10 cellular contexts compared by ENCODE assay signal in the genomic region with DNA sequence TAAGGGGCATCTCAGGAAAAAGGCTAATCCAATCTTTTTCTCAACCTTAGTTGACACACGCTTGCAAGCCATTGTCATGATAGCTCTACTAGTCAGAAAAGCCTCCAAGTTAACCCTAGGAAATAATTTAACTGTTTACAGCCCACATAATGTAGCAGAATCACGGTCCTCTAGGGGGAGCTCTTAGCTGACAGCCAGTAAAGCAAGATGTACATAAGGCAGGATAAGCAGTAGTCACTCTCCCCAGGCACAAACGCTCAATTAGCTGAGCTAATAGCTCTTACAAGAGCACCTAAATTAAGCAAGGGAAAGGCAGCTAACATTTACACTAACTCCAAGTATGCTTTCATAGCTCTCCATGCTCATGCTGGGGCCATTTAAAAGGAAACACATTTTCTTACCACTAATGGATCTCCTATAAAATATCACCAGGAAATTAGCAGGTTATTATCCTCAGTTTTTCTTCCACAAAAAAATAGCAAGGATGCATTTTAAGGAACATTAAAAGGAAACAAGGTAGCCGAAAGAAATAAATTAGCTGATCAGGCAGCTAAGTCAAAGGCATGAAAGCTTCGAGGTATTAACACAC. TPM values are rescaled to one million over a fixed set of nuclear protein-coding genes. Genes with fewer than 3 reads are reported as not detected.
DNase-seq lines count a peak whose midpoint lies in the region; TF ChIP-seq lines count a peak whose summit lies in the region.
"Had no signal": no experiment of that assay in that cellular context is flagged by ENCODE, and none has a peak within 500 bp of the region (broad histone marks: within the 10 kb centered on the region; RNA-seq: fewer than 3 reads in every experiment).

No MANE protein-coding gene starts in this region.

- H3K4me1 Mint-ChIP-seq in activated T-helper 2 cell treated with anti-CD3 and anti-CD28 coated beads, Interferon-gamma antibody, Interleukin-2, Interleukin-4, amounts not matched to agents 10 μg/mL and 5 μg/mL and 100 μg/mL, durations not matched to agents 14 hours and 24 hours and 36 hours (ENCODE audit: low read depth) = no peaks in the 10 kb centered on the region

- peak; percentile 37 for TF ChIP-seq CTCF in GM20000 (IDR thresholded peaks at IDR 0.05; ENCODE audit: extremely low read depth, missing control alignments)

- intact Hi-C loops in activated T-helper 2 cell treated with anti-CD3 and anti-CD28 coated beads, Interferon-gamma antibody, Interleukin-2, Interleukin-4, amounts not matched to agents 10 μg/mL and 5 μg/mL and 100 μg/mL, durations not matched to agents 14 hours and 24 hours and 36 hours (cut with micrococcal nuclease) = no loop called here

- peaks cover 4% of the 10 kb centered on the region for H3K9me3 Mint-ChIP-seq in activated T-helper 2 cell treated with anti-CD3 and anti-CD28 coated beads, Interferon-gamma antibody, Interleukin-2, Interleukin-4, amounts not matched to agents 10 μg/mL and 5 μg/mL and 100 μg/mL, durations not matched to agents 14 hours and 24 hours and 36 hours
- H3K9me3 Mint-ChIP-seq: IgD-negative memory B cell had no signal

- no peaks in the 10 kb centered on the region for H3K36me3 Mint-ChIP-seq in activated T-helper 2 cell treated with anti-CD3 and anti-CD28 coated beads, Interferon-gamma antibody, Interleukin-2, Interleukin-4, amounts not matched to agents 10 μg/mL and 5 μg/mL and 100 μg/mL, durations not matched to agents 14 hours and 24 hours and 36 hours (ENCODE audit: low read depth)

- no peak overlapping the region for H3K4me3 ChIP-seq in SJCRH30
- H3K4me3 ChIP-seq: BLaER1 treated with 17β-estradiol and CSF1 and Interleukin-3, amounts not matched to agents 10 nM and 100 nM had no signal

- H3K27ac Mint-ChIP-seq in activated T-helper 2 cell treated with anti-CD3 and anti-CD28 coated beads, Interferon-gamma antibody, Interleukin-2, Interleukin-4, amounts not matched to agents 10 μg/mL and 5 μg/mL and 100 μg/mL, durations not matched to agents 14 hours and 24 hours and 36 hours = no peak overlapping the region
- H3K27ac Mint-ChIP-seq: IgD-negative memory B cell had no signal

- no peak overlapping the region for H3K4me3 Mint-ChIP-seq in activated T-helper 2 cell treated with anti-CD3 and anti-CD28 coated beads, Interferon-gamma antibody, Interleukin-2, Interleukin-4, amounts not matched to agents 10 μg/mL and 5 μg/mL and 100 μg/mL, durations not matched to agents 14 hours and 24 hours and 36 hours (ENCODE audit: low read depth)
- H3K4me3 Mint-ChIP-seq: IgD-negative memory B cell had no signal

- H3K4me1 ChIP-seq in SJCRH30 = no peaks in the 10 kb centered on the region
- H3K4me1 ChIP-seq: BLaER1 treated with 17β-estradiol and CSF1 and Interleukin-3, amounts not matched to agents 10 nM and 100 nM had no signal

- no peaks in the 10 kb centered on the region for H3K9me3 ChIP-seq in SJCRH30 (replicated peaks)

- H3K27me3 ChIP-seq in SJCRH30 = no peaks in the 10 kb centered on the region
- H3K27me3 ChIP-seq: BLaER1 treated with 17β-estradiol and CSF1 and Interleukin-3, amounts not matched to agents 10 nM and 100 nM had no signal

- H3K27ac ChIP-seq in SJCRH30 = no peak overlapping the region
- H3K27ac ChIP-seq: BLaER1 treated with 17β-estradiol and CSF1 and Interleukin-3, amounts not matched to agents 10 nM and 100 nM had no signal

- H3K36me3 ChIP-seq in SJCRH30 = no peaks in the 10 kb centered on the region
- H3K36me3 ChIP-seq: BLaER1 treated with 17β-estradiol and CSF1 and Interleukin-3, amounts not matched to agents 10 nM and 100 nM had no signal

- DNase-seq in NCI-H2171 treated with DMSO at 0.1 percent for 48 hours (lab: John Stamatoyannopoulos, UW) (peak; percentile 3), NCI-H2171 (lab: John Stamatoyannopoulos, UW) (no peak), GM20000 (ENCODE audit: low spot score) (no peak), SJCRH30 (peak; percentile 6 to 20), iris pigment epithelial cell (ENCODE audit: low read depth) (peak; percentile 32), kidney glomerular epithelial cell (lab: John Stamatoyannopoulos, UW) (no peak), NCI-H510A treated with DMSO at 0.1 percent for 48 hours (lab: John Stamatoyannopoulos, UW) (no peak)
- no peak for DNase-seq in activated T-helper 2 cell treated with anti-CD3 and anti-CD28 coated beads, Interferon-gamma antibody, Interleukin-2, Interleukin-4, amounts not matched to agents 10 μg/mL and 5 μg/mL and 100 μg/mL, durations not matched to agents 14 hours and 24 hours and 36 hours (ENCODE audit: low spot score)

- no peaks in the 10 kb centered on the region for H3K27me3 Mint-ChIP-seq in activated T-helper 2 cell treated with anti-CD3 and anti-CD28 coated beads, Interferon-gamma antibody, Interleukin-2, Interleukin-4, amounts not matched to agents 10 μg/mL and 5 μg/mL and 100 μg/mL, durations not matched to agents 14 hours and 24 hours and 36 hours (ENCODE audit: low read depth)
- H3K27me3 Mint-ChIP-seq: IgD-negative memory B cell had no signal

RNA-seq across cellular contexts. Expression of a gene that starts 33.7 kb away (rescaled TPM):
- 7.8 and 9.4 TPM in 2 replicates for total RNA-seq in SJCRH30 (2014; rRNA removed; shearing (Covaris generic))
- 9.1 and 10.3 TPM in 2 replicates for total RNA-seq in activated T-helper 2 cell treated with anti-CD3 and anti-CD28 coated beads, Interferon-gamma antibody, Interleukin-2, Interleukin-4, amounts not matched to agents 10 μg/mL and 5 μg/mL and 100 μg/mL, durations not matched to agents 14 hours and 24 hours and 36 hours

RNA-seq across cellular contexts. Expression of a gene that starts 45.0 kb away (rescaled TPM):
- 2.5 and 3.3 TPM in 2 replicates for total RNA-seq in SJCRH30 (2014; rRNA removed; shearing (Covaris generic))
- 1.3 and 1.4 TPM in 2 replicates for total RNA-seq in activated T-helper 2 cell treated with anti-CD3 and anti-CD28 coated beads, Interferon-gamma antibody, Interleukin-2, Interleukin-4, amounts not matched to agents 10 μg/mL and 5 μg/mL and 100 μg/mL, durations not matched to agents 14 hours and 24 hours and 36 hours

RNA-seq across cellular contexts. Expression of a gene that starts 55.7 kb away (rescaled TPM):
- 4.0 and 6.4 TPM in 2 replicates for total RNA-seq in SJCRH30 (2014; rRNA removed; shearing (Covaris generic))
- 1.5 and 1.7 TPM in 2 replicates for total RNA-seq in activated T-helper 2 cell treated with anti-CD3 and anti-CD28 coated beads, Interferon-gamma antibody, Interleukin-2, Interleukin-4, amounts not matched to agents 10 μg/mL and 5 μg/mL and 100 μg/mL, durations not matched to agents 14 hours and 24 hours and 36 hours

Comparison
In these comparisons a context has a peak if more than half of its experiments do, and no peak if none do; other contexts are left out.
1. DNase-seq: peak in NCI-H2171 treated with DMSO at 0.1 percent for 48 hours (single experiment), SJCRH30 (2 of 2) and iris pigment epithelial cell (single experiment); none in NCI-H2171 (single experiment), GM20000 (single experiment), kidney glomerular epithelial cell (single experiment), activated T-helper 2 cell treated with anti-CD3 and anti-CD28 coated beads, Interferon-gamma antibody, Interleukin-2, Interleukin-4, amounts not matched to agents 10 μg/mL and 5 μg/mL and 100 μg/mL, durations not matched to agents 14 hours and 24 hours and 36 hours (single experiment) and NCI-H510A treated with DMSO at 0.1 percent for 48 hours (single experiment).